Comparison of ENCODE assay signal across 8 cellular contexts in the genomic region with DNA sequence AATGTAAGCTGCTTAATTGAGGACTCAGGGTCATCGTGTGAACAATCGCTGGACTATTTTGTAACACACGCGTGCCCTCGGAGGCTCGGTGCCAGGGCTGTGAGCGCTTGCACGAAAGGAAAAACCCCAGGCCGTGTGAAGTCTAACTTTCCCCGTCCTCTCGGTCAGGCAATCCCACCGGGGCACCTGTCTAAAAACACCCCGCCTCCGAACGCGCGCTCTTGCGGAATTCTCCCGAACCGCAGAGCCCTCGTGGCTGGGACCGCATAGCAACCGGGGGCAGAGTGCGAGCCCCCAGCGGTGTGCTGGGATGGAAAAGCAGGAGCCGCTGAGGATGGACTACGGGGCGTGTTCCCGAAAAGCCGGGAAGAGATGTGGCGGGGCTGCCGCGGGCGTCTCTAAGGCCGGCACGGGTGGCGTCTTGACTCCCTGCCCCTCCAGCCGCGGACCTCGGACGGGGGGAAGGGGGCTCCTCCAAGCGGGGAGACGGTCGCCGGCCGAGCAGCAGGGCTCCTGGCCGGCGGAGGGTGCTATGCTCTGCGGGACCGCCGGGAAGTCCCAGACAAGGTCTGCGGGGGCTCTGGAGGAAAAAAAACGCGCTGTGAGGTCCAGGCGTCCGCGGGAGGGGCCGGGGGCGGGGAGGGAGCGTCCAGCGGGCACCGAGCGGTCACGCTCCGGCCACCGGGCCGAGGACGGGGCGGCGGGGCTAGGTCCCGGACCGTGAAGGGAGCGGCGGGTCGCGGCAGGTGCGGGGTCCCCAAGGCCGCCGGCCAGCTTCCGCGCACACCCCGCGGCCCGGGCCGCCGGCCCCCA. TPM values are rescaled to one million over a fixed set of nuclear protein-coding genes. Genes with fewer than 3 reads are reported as not detected.
A peak's percentile ranks its signal among the peaks of the same experiment; 100 is the strongest.
DNase-seq lines count a peak whose midpoint lies in the region; ATAC-seq and TF ChIP-seq lines count a peak whose summit lies in the region.

No MANE protein-coding gene starts in this region.

- no peak for TF ChIP-seq CTCF in HL-60 (IDR thresholded peaks at IDR 0.05; ENCODE audit: insufficient read depth, low read length)

- no peaks in the 10 kb centered on the region for H3K36me3 ChIP-seq in iPS-15b (ENCODE audit: control insufficient read depth, insufficient read depth, low read length)
- H3K36me3 ChIP-seq in skeletal muscle satellite cell (ENCODE audit: insufficient read depth, low read length), result no peaks in the 10 kb centered on the region

- peak overlapping the region; percentile 95 for H3K4me3 Mint-ChIP-seq in T-helper 17 cell

- DNase-seq in COLO668 (lab: John Stamatoyannopoulos, UW; ENCODE audit: unreplicated experiment) (peak; percentile 79), HL-60 (ENCODE audit: low read depth in 1 of 2, low spot score in 1 of 2) (peak; percentile 21 to 46), T-helper 17 cell (peak; percentile 21 to 26 (median 25)), astrocyte of the hippocampus (ENCODE audit: low read depth, low spot score) (peak; percentile 74), cortex of kidney (lab: John Stamatoyannopoulos, UW) (no peak)

- peak overlapping the region; percentile 95 for H3K4me2 ChIP-seq in skeletal muscle satellite cell (ENCODE audit: low read length)

- H3K4me1 Mint-ChIP-seq in T-helper 17 cell, result peaks cover 36% of the 10 kb centered on the region

- H3K4me1 ChIP-seq in iPS-15b (ENCODE audit: control insufficient read depth, insufficient read depth, low read length) (no peaks in the 10 kb centered on the region), skeletal muscle satellite cell (ENCODE audit: control insufficient read depth, insufficient read depth, low read length) (peaks cover 13% of the 10 kb centered on the region)

- peak overlapping the region; percentile 96 for H3K27ac Mint-ChIP-seq in T-helper 17 cell

- H3K27me3 Mint-ChIP-seq in T-helper 17 cell, result no peaks in the 10 kb centered on the region

- peak; percentile 27 for ATAC-seq in GM19395 (IDR thresholded peaks at IDR 0.05; ENCODE audit: unreplicated experiment)
- peak; percentile 12 for ATAC-seq in T-helper 17 cell

- peaks cover 13% of the 10 kb centered on the region for H3K36me3 Mint-ChIP-seq in T-helper 17 cell (ENCODE audit: low read depth)

- H3K4me3 ChIP-seq in HL-60 (replicated peaks; ENCODE audit: insufficient read depth, low read length), result peak overlapping the region; percentile 78
- peak overlapping the region; percentile 79 for H3K4me3 ChIP-seq in iPS-15b (ENCODE audit: low read depth, low read length)
- peak overlapping the region; percentile 97 for H3K4me3 ChIP-seq in skeletal muscle satellite cell (ENCODE audit: low read length)

- H3K27ac ChIP-seq in HL-60 (replicated peaks), result peak overlapping the region; percentile 80

- H3K9ac ChIP-seq in iPS-15b (ENCODE audit: low read depth, low read length) (peak overlapping the region; percentile 65), skeletal muscle satellite cell (ENCODE audit: low read depth, low read length) (peak overlapping the region; percentile 96)

- H3K27me3 ChIP-seq in HL-60 (ENCODE audit: insufficient read depth, poor library complexity, severe bottlenecking) (no peaks in the 10 kb centered on the region), iPS-15b (ENCODE audit: control insufficient read depth, insufficient read depth, low read length) (peaks cover 26% of the 10 kb centered on the region), skeletal muscle satellite cell (ENCODE audit: control insufficient read depth, insufficient read depth, low read length) (peaks cover 20% of the 10 kb centered on the region)

- H3K9me3 ChIP-seq in T-helper 17 cell (ENCODE audit: control insufficient read depth, low read length, poor library complexity, severe bottlenecking), result no peaks in the 10 kb centered on the region
- no peaks in the 10 kb centered on the region for H3K9me3 ChIP-seq in iPS-15b (ENCODE audit: control insufficient read depth, insufficient read depth, low read length)
- no peaks in the 10 kb centered on the region for H3K9me3 ChIP-seq in skeletal muscle satellite cell (replicated peaks; ENCODE audit: low read length)

RNA-seq across cellular contexts. Expression of gene ZBTB21, which starts 0.9 kb away (rescaled TPM):
- total RNA-seq in T-helper 17 cell, result 100 to 1,000 TPM; 110 to 118 TPM
- 10.0 and 10.9 TPM in 2 replicates for total RNA-seq in skeletal muscle satellite cell (2012; rRNA removed)

RNA-seq across cellular contexts. Expression of gene C2CD2, which starts 55.4 kb away (rescaled TPM):
- total RNA-seq in T-helper 17 cell, result 1 to 10 TPM; 3.7 to 6.0 TPM
- 39.3 and 52.4 TPM in 2 replicates for total RNA-seq in skeletal muscle satellite cell (2012; rRNA removed)
